In the genomic region with DNA sequence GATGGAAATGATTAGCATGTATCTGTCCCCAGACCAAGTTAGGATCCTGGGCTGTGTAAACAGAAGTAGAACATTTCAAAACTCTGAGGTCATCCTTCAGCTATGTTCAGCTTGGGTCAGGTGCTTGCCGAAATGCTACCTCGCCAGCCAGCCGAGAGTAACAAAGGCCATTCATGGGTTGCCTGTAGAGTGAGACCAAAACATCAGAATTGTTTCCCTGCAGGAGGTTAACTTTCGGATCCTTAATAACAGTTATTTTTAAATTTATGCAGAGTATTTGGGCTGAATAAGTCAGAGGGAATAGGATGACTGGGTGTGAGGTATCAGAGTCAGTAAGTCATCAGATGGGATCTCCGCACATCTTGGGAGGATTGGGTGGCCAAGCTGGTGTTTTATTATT, we compare ENCODE assay signal across 15 cellular contexts. TPM values are rescaled to one million over a fixed set of nuclear protein-coding genes. Genes with fewer than 3 reads are reported as not detected.
DNase-seq lines count a peak whose midpoint lies in the region; ATAC-seq and TF ChIP-seq lines count a peak whose summit lies in the region.
"Had no signal": no experiment of that assay in that cellular context is flagged by ENCODE, and none has a peak within 500 bp of the region (broad histone marks: within the 10 kb centered on the region; RNA-seq: fewer than 3 reads in every experiment).

No MANE protein-coding gene starts in this region.

- H3K27me3 ChIP-seq in NT2/D1 (ENCODE audit: insufficient read depth, insufficient read length) (no peaks in the 10 kb centered on the region), osteoblast (ENCODE audit: insufficient read depth, low read length) (no peaks in the 10 kb centered on the region)
- no peaks in the 10 kb centered on the region for H3K27me3 ChIP-seq in CD4-positive, alpha-beta memory T cell (ENCODE audit: insufficient read depth, low read length)

- H3K4me1 Mint-ChIP-seq in CD4-positive, alpha-beta memory T cell: peaks cover 2 to 10% (median 6%) of the 10 kb centered on the region in 4 donors

- H3K4me3 ChIP-seq in NT2/D1 (ENCODE audit: insufficient read length, low read depth) (no peak overlapping the region), osteoblast (ENCODE audit: insufficient read depth, low read length) (no peak overlapping the region)
- no peak overlapping the region for H3K4me3 ChIP-seq in CD4-positive, alpha-beta memory T cell (ENCODE audit: low read length in 2 of 2)
- H3K4me3 ChIP-seq: HAP-1, K562, skin epidermis had no signal

- H4K20me1 ChIP-seq in osteoblast (ENCODE audit: insufficient read depth, low read length): no peaks in the 10 kb centered on the region

- H3K4me3 Mint-ChIP-seq in CD4-positive, alpha-beta memory T cell: no peak overlapping the region
- H3K4me3 Mint-ChIP-seq: effector memory CD8-positive, alpha-beta T cell; naive thymus-derived CD4-positive, alpha-beta T cell had no signal

- no peak for TF ChIP-seq CTCF in osteoblast (IDR thresholded peaks at IDR 0.05; ENCODE audit: extremely low read depth, low read depth, low read length)

- no peak overlapping the region for H3K27ac Mint-ChIP-seq in CD4-positive, alpha-beta memory T cell

- no peak overlapping the region for H3K9ac ChIP-seq in NT2/D1 (ENCODE audit: insufficient read length, low read depth)

- peaks cover 0 to 3% (median 0%) of the 10 kb centered on the region in 8 donors for H3K9me3 Mint-ChIP-seq in CD4-positive, alpha-beta memory T cell
- H3K9me3 Mint-ChIP-seq: effector memory CD8-positive, alpha-beta T cell; naive thymus-derived CD4-positive, alpha-beta T cell had no signal

- intact Hi-C loops in CD4-positive, alpha-beta memory T cell (cut with micrococcal nuclease): no loop called here

- no peak for ATAC-seq in GM21526 (IDR thresholded peaks at IDR 0.05; ENCODE audit: low FRiP score, unreplicated experiment)
- ATAC-seq: effector memory CD8-positive, alpha-beta T cell; K562; naive thymus-derived CD4-positive, alpha-beta T cell had no signal

- peaks cover 44 to 68% of the 10 kb centered on the region in 2 donors for H3K36me3 Mint-ChIP-seq in CD4-positive, alpha-beta memory T cell

- no peak overlapping the region for H3K27ac ChIP-seq in osteoblast (ENCODE audit: low read depth, low read length)
- H3K27ac ChIP-seq in CD4-positive, alpha-beta memory T cell (ENCODE audit: low read depth, low read length): no peak overlapping the region
- H3K27ac ChIP-seq: C4-2B, skin epidermis had no signal

- POLR2A ChIA-PET in CD4-positive, alpha-beta memory T cell (lab: Charles Lee; ENCODE audit: partially characterized antibody): no interaction called here

- H3K79me2 ChIP-seq in osteoblast (ENCODE audit: insufficient read depth, low read length): no peaks in the 10 kb centered on the region

- no peak overlapping the region for H2AFZ ChIP-seq in osteoblast (ENCODE audit: low read length)

- H3K36me3 ChIP-seq in NT2/D1 (ENCODE audit: insufficient read depth, insufficient read length, low read length): peaks cover 52% of the 10 kb centered on the region
- H3K36me3 ChIP-seq in osteoblast (ENCODE audit: insufficient read depth, low read length): peaks cover 10% of the 10 kb centered on the region
- peaks cover 17% of the 10 kb centered on the region for H3K36me3 ChIP-seq in CD4-positive, alpha-beta memory T cell (ENCODE audit: insufficient read depth, low read length)
- H3K36me3 ChIP-seq: HAP-1 had no signal

- peak; percentile 32 for DNase-seq in GM03348 (ENCODE audit: low spot score)
- peak; percentile 96 for DNase-seq in NT2/D1 (ENCODE audit: low read depth, low spot score)
- DNase-seq in fibroblast of peridontal ligament (ENCODE audit: extremely low read depth): peak; percentile 25
- DNase-seq in osteoblast (ENCODE audit: insufficient read length, low spot score, missing footprints): peak; percentile 35
- no peak for DNase-seq in hepatic stellate cell (ENCODE audit: low spot score)
- no peak for DNase-seq in CD4-positive, alpha-beta memory T cell
- DNase-seq in NCI-H1694 treated with DMSO at 0.1 percent for 48 hours (lab: John Stamatoyannopoulos, UW): no peak
- DNase-seq: effector memory CD8-positive, alpha-beta T cell; naive thymus-derived CD4-positive, alpha-beta T cell; NCI-H2107 had no signal

- CTCF ChIA-PET in CD4-positive, alpha-beta memory T cell (lab: Charles Lee; ENCODE audit: partially characterized antibody): interaction anchor here (1.2 to 12.5 kb wide), 4 partner anchors 13 to 321 kb away, joined by 3 to 157 read pairs (median 14); no protein-coding TSS in a partner anchor

- H3K4me2 ChIP-seq in osteoblast (ENCODE audit: insufficient read depth, low read length): peak overlapping the region; percentile 38

- H3K4me1 ChIP-seq in NT2/D1 (ENCODE audit: insufficient read depth, insufficient read length) (peaks cover 11% of the 10 kb centered on the region), osteoblast (ENCODE audit: insufficient read depth, low read length) (peaks cover 28% of the 10 kb centered on the region)
- H3K4me1 ChIP-seq in CD4-positive, alpha-beta memory T cell (ENCODE audit: insufficient read depth, low read length): no peaks in the 10 kb centered on the region
- H3K4me1 ChIP-seq: HAP-1 had no signal

- no peaks in the 10 kb centered on the region for H3K9me3 ChIP-seq in NT2/D1 (ENCODE audit: insufficient read depth, low read length)
- H3K9me3 ChIP-seq in osteoblast (ENCODE audit: low read depth, low read length): no peaks in the 10 kb centered on the region
- no peaks in the 10 kb centered on the region for H3K9me3 ChIP-seq in CD4-positive, alpha-beta memory T cell (ENCODE audit: control insufficient read depth in 1 of 2, low read length in 2 of 2)
- H3K9me3 ChIP-seq: HAP-1 had no signal

- no peaks in the 10 kb centered on the region for H3K27me3 Mint-ChIP-seq in CD4-positive, alpha-beta memory T cell
- H3K27me3 Mint-ChIP-seq: effector memory CD8-positive, alpha-beta T cell; naive thymus-derived CD4-positive, alpha-beta T cell had no signal

RNA-seq across cellular contexts. Expression of gene SMYD2, which starts 35.6 kb away (rescaled TPM):
- 39.4 and 39.8 TPM in 2 replicates for total RNA-seq in osteoblast
- total RNA-seq in CD4-positive, alpha-beta memory T cell: 10 to 100 TPM; 41.4 to 41.9 TPM
- 10 to 100 TPM; 46.1 to 77.9 TPM for polyA plus RNA-seq in CD4-positive, alpha-beta memory T cell

Comparison
In these comparisons a context has a peak if more than half of its experiments do, and no peak if none do; other contexts are left out.
1. DNase-seq: peak in GM03348 (single experiment), NT2/D1 (single experiment), fibroblast of peridontal ligament (single experiment) and osteoblast (single experiment); none in hepatic stellate cell (single experiment), CD4-positive, alpha-beta memory T cell (0 of 5) and NCI-H1694 treated with DMSO at 0.1 percent for 48 hours (single experiment).